Comparison of ENCODE assay signal across 2 cellular contexts in genomic region chr19:15249560-15249874, GRCh38.
TF ChIP-seq lines count a peak whose summit lies in the region.

No MANE protein-coding gene starts in this region.

TF ChIP-seq in GM23338, 12 proteins besides CTCF, POLR2A, EP300 and RAD21 (continued from another document):
- TF ChIP-seq REST (IDR thresholded peaks at IDR 0.05; ENCODE audit: unreplicated experiment) = no peak

TF ChIP-seq in liver, 16 proteins besides CTCF, POLR2A, EP300 and RAD21 (continued from another document):
- no peak for TF ChIP-seq REST (IDR thresholded peaks at IDR 0.05)
- no peak for TF ChIP-seq EGR1 (IDR thresholded peaks at IDR 0.05; ENCODE audit: low read depth in 2 of 2)
- no peak for TF ChIP-seq FOXA2 (IDR thresholded peaks at IDR 0.05)
- no peak for TF ChIP-seq ZBTB33 (IDR thresholded peaks at IDR 0.05)
